Comparison of ENCODE assay signal across 1 cellular context in the genomic region with DNA sequence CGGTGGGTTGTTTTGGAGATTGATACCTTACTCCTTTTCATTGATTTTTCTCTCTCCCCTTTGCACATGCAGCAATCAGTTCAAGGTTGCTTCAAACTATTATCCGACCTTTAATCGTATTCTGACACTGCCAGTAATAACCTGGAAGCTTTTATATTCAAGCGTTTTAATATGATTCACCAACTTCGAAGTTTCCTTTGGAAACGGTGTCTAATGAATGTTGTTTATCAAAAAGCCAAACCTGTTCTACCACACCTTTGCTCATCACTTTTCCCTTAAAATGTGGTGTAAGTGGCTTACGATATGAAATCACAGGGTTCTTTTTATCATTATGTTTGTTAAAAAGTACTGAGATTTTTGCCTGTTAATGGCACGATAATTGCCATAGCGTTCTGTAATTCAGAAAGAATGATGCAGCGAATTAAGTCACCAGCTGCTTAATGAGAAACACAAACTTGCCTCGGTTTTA.
TF ChIP-seq lines count a peak whose summit lies in the region.

No MANE protein-coding gene starts in this region.

TF ChIP-seq in K562, 482 proteins besides CTCF, POLR2A, EP300 and RAD21 (continued from another document and continues in another):
- TF ChIP-seq, protein P1, sequence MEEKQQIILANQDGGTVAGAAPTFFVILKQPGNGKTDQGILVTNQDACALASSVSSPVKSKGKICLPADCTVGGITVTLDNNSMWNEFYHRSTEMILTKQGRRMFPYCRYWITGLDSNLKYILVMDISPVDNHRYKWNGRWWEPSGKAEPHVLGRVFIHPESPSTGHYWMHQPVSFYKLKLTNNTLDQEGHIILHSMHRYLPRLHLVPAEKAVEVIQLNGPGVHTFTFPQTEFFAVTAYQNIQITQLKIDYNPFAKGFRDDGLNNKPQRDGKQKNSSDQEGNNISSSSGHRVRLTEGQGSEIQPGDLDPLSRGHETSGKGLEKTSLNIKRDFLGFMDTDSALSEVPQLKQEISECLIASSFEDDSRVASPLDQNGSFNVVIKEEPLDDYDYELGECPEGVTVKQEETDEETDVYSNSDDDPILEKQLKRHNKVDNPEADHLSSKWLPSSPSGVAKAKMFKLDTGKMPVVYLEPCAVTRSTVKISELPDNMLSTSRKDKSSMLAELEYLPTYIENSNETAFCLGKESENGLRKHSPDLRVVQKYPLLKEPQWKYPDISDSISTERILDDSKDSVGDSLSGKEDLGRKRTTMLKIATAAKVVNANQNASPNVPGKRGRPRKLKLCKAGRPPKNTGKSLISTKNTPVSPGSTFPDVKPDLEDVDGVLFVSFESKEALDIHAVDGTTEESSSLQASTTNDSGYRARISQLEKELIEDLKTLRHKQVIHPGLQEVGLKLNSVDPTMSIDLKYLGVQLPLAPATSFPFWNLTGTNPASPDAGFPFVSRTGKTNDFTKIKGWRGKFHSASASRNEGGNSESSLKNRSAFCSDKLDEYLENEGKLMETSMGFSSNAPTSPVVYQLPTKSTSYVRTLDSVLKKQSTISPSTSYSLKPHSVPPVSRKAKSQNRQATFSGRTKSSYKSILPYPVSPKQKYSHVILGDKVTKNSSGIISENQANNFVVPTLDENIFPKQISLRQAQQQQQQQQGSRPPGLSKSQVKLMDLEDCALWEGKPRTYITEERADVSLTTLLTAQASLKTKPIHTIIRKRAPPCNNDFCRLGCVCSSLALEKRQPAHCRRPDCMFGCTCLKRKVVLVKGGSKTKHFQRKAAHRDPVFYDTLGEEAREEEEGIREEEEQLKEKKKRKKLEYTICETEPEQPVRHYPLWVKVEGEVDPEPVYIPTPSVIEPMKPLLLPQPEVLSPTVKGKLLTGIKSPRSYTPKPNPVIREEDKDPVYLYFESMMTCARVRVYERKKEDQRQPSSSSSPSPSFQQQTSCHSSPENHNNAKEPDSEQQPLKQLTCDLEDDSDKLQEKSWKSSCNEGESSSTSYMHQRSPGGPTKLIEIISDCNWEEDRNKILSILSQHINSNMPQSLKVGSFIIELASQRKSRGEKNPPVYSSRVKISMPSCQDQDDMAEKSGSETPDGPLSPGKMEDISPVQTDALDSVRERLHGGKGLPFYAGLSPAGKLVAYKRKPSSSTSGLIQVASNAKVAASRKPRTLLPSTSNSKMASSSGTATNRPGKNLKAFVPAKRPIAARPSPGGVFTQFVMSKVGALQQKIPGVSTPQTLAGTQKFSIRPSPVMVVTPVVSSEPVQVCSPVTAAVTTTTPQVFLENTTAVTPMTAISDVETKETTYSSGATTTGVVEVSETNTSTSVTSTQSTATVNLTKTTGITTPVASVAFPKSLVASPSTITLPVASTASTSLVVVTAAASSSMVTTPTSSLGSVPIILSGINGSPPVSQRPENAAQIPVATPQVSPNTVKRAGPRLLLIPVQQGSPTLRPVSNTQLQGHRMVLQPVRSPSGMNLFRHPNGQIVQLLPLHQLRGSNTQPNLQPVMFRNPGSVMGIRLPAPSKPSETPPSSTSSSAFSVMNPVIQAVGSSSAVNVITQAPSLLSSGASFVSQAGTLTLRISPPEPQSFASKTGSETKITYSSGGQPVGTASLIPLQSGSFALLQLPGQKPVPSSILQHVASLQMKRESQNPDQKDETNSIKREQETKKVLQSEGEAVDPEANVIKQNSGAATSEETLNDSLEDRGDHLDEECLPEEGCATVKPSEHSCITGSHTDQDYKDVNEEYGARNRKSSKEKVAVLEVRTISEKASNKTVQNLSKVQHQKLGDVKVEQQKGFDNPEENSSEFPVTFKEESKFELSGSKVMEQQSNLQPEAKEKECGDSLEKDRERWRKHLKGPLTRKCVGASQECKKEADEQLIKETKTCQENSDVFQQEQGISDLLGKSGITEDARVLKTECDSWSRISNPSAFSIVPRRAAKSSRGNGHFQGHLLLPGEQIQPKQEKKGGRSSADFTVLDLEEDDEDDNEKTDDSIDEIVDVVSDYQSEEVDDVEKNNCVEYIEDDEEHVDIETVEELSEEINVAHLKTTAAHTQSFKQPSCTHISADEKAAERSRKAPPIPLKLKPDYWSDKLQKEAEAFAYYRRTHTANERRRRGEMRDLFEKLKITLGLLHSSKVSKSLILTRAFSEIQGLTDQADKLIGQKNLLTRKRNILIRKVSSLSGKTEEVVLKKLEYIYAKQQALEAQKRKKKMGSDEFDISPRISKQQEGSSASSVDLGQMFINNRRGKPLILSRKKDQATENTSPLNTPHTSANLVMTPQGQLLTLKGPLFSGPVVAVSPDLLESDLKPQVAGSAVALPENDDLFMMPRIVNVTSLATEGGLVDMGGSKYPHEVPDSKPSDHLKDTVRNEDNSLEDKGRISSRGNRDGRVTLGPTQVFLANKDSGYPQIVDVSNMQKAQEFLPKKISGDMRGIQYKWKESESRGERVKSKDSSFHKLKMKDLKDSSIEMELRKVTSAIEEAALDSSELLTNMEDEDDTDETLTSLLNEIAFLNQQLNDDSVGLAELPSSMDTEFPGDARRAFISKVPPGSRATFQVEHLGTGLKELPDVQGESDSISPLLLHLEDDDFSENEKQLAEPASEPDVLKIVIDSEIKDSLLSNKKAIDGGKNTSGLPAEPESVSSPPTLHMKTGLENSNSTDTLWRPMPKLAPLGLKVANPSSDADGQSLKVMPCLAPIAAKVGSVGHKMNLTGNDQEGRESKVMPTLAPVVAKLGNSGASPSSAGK (IDR thresholded peaks at IDR 0.05): no peak
- no peak for TF ChIP-seq RFX7 (CRISPR knock-in tag; IDR thresholded peaks at IDR 0.05)
- TF ChIP-seq MAFF (IDR thresholded peaks at IDR 0.05; ENCODE audit: low read length): no peak
- no peak for TF ChIP-seq RB1 (IDR thresholded peaks at IDR 0.05; ENCODE audit: low read depth)
- TF ChIP-seq, protein P2, sequence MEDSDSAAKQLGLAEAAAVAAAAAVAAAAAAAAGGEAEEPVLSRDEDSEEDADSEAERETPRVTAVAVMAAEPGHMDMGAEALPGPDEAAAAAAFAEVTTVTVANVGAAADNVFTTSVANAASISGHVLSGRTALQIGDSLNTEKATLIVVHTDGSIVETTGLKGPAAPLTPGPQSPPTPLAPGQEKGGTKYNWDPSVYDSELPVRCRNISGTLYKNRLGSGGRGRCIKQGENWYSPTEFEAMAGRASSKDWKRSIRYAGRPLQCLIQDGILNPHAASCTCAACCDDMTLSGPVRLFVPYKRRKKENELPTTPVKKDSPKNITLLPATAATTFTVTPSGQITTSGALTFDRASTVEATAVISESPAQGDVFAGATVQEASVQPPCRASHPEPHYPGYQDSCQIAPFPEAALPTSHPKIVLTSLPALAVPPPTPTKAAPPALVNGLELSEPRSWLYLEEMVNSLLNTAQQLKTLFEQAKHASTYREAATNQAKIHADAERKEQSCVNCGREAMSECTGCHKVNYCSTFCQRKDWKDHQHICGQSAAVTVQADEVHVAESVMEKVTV (CRISPR knock-in tag; IDR thresholded peaks at IDR 0.05): no peak
- TF ChIP-seq MAFG (tag; conservative IDR thresholded peaks at IDR 0.05): 0 out of 2 replicates have a peak, but pooled peaks have one; percentile 21
- TF ChIP-seq NCOA4 (IDR thresholded peaks at IDR 0.05; ENCODE audit: partially characterized antibody): no peak
- no peak for TF ChIP-seq CREB3 (tag; conservative IDR thresholded peaks at IDR 0.05; ENCODE audit: low read depth)
- no peak for TF ChIP-seq NRF1 (conservative IDR thresholded peaks at IDR 0.05 in 1 of 2, IDR thresholded peaks at IDR 0.05 in 1 of 2)
- peak; percentile 13; the same call in 1 of the 2 replicates for TF ChIP-seq ELK3 (CRISPR knock-in tag; IDR thresholded peaks at IDR 0.05)
- no peak for TF ChIP-seq HMGN3 (IDR thresholded peaks at IDR 0.05; ENCODE audit: borderline replicate concordance, extremely low read depth, insufficient read length, low read depth, low read length)
- no peak for TF ChIP-seq ZFP1 (CRISPR knock-in tag; IDR thresholded peaks at IDR 0.05)
- no peak for TF ChIP-seq EGR1 (conservative IDR thresholded peaks at IDR 0.05)
- peak; percentile 3 to 87 for TF ChIP-seq MLLT1 (IDR thresholded peaks at IDR 0.05)
- TF ChIP-seq C11orf30 (IDR thresholded peaks at IDR 0.05; ENCODE audit: low read depth): peak; percentile 29; the same call in 1 of the 2 replicates
- TF ChIP-seq RBM14 (IDR thresholded peaks at IDR 0.05; ENCODE audit: borderline replicate concordance, insufficient read depth, low read depth, low read length): no peak
- TF ChIP-seq, protein P3, sequence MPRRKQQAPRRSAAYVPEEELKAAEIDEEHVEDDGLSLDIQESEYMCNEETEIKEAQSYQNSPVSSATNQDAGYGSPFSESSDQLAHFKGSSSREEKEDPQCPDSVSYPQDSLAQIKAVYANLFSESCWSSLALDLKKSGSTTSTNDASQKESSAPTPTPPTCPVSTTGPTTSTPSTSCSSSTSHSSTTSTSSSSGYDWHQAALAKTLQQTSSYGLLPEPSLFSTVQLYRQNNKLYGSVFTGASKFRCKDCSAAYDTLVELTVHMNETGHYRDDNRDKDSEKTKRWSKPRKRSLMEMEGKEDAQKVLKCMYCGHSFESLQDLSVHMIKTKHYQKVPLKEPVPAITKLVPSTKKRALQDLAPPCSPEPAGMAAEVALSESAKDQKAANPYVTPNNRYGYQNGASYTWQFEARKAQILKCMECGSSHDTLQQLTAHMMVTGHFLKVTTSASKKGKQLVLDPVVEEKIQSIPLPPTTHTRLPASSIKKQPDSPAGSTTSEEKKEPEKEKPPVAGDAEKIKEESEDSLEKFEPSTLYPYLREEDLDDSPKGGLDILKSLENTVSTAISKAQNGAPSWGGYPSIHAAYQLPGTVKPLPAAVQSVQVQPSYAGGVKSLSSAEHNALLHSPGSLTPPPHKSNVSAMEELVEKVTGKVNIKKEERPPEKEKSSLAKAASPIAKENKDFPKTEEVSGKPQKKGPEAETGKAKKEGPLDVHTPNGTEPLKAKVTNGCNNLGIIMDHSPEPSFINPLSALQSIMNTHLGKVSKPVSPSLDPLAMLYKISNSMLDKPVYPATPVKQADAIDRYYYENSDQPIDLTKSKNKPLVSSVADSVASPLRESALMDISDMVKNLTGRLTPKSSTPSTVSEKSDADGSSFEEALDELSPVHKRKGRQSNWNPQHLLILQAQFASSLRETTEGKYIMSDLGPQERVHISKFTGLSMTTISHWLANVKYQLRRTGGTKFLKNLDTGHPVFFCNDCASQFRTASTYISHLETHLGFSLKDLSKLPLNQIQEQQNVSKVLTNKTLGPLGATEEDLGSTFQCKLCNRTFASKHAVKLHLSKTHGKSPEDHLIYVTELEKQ (CRISPR knock-in tag; IDR thresholded peaks at IDR 0.05): no peak
- no peak for TF ChIP-seq YBX1 (IDR thresholded peaks at IDR 0.05)
- no peak for TF ChIP-seq ELK1 (CRISPR knock-in tag; IDR thresholded peaks at IDR 0.05)
- TF ChIP-seq HNRNPK (IDR thresholded peaks at IDR 0.05; ENCODE audit: low read depth, low read length, poor library complexity, severe bottlenecking): no peak
